Comparison of ENCODE assay signal across 8 cellular contexts in the genomic region with DNA sequence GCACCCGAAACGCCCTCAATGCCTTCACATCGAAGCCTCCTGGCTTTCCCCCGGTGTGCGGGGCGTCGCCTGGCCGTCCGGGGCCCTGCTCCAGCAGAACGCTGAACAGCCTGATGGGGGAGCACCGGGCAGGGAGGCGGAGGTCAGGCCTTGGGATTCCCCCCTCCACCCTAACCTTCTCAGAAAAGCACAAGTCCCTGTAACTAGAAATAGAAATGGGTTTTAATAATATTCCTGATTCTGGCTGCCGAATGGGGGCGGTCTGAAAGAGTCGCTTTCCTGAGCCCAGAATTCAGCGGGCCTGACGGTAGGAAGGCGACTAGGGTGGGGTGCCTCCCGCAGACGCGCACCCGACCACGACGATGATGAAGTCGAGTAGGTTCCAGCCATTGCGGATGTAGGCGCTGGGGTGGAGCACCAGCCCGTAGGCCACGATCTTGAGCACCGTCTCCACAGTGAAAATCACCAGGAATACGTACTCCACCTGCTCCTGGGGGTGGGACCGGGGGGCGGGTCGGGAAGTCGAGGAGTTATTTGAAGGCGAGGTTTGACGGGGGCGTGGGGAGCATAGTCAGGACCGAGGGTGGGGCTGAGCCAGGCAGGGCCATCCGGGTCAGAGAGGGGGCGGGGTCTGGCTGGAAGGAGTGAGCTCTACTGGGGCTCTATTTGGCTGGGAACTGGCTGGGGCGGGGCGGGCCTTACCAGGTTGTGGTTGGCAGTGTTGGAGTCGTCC. TPM values are rescaled to one million over a fixed set of nuclear protein-coding genes. Genes with fewer than 3 reads are reported as not detected.
DNase-seq lines count a peak whose midpoint lies in the region; ATAC-seq, FAIRE-seq and TF ChIP-seq lines count a peak whose summit lies in the region.

No MANE protein-coding gene starts in this region.

- ATAC-seq in HG02938 (IDR thresholded peaks at IDR 0.05; ENCODE audit: unreplicated experiment): peak; percentile 60
- no peak for ATAC-seq in GM18861 (IDR thresholded peaks at IDR 0.05; ENCODE audit: unreplicated experiment)

- DNase-seq in GM12891 (ENCODE audit: insufficient read length, low spot score) (peak; percentile 65), SK-MEL-5 (ENCODE audit: low read depth, low spot score) (peak; percentile 36), iPS-NIHi11 (ENCODE audit: low spot score) (peak; percentile 82), NCI-H2081 treated with DMSO at 0.1 percent for 48 hours (lab: John Stamatoyannopoulos, UW) (no peak)
- DNase-seq in activated naive CD8-positive, alpha-beta T cell treated with anti-CD3 and anti-CD28 coated beads, Interleukin-2, amount 50 U/mL, for 16 hours (ENCODE audit: low read depth, low spot score): peak; percentile 11
- peak; percentile 12 to 39 for DNase-seq in stimulated activated CD4-positive, alpha-beta T cell treated with anti-CD3 and anti-CD28 coated beads, Interleukin-1b, Interleukin-23, amount 100 ng/mL, for 4 hours (ENCODE audit: low read depth in 2 of 2)

- FAIRE-seq in GM12891 (lab: Jason Lieb, UNC): no peak

- TF ChIP-seq POLR2A in GM12891 (IDR thresholded peaks at IDR 0.05; ENCODE audit: low read depth, low read length): no peak

- in situ Hi-C loops in SK-MEL-5 (cut with HindIII; ENCODE audit: low pct_unique_long_range_greater_than_20kb, low sequenced_read_pairs): no loop called here

TF ChIP-seq in GM12891, 5 proteins besides CTCF, POLR2A, EP300 and RAD21:
- TF ChIP-seq POU2F2 (IDR thresholded peaks at IDR 0.05; ENCODE audit: low read depth, low read length) (no peak), TAF1 (IDR thresholded peaks at IDR 0.05; ENCODE audit: low read depth, low read length) (no peak), SPI1 (IDR thresholded peaks at IDR 0.05; ENCODE audit: low read depth, low read length) (no peak), PAX5 (IDR thresholded peaks at IDR 0.05; ENCODE audit: insufficient read depth, low read length, severe bottlenecking) (no peak), POLR2AphosphoS5 (IDR thresholded peaks at IDR 0.05; ENCODE audit: low read depth, low read length) (no peak)

RNA-seq across cellular contexts. Expression of a gene that starts 2.5 kb away (rescaled TPM):
- polyA plus RNA-seq in GM12891 (2012; ENCODE audit: low read depth, missing spikeins): 0.22 TPM
- not detected in 2 replicates for total RNA-seq in SK-MEL-5 (2014; rRNA removed; shearing (Covaris generic))
- 0.02 and 0.10 TPM in 2 replicates for polyA plus RNA-seq in SK-MEL-5 (2015; cell fraction: cytosol; rRNA removed)
- 0.20 TPM in 1 of 2 replicates, not detected in the other for polyA plus RNA-seq in SK-MEL-5 (2015; cell fraction: nucleus; rRNA removed)

RNA-seq across cellular contexts. Expression of a gene that starts 4.6 kb away (rescaled TPM):
- polyA plus RNA-seq in GM12891 (2012; ENCODE audit: low read depth, missing spikeins): 15.8 TPM
- 11.5 and 12.2 TPM in 2 replicates for total RNA-seq in SK-MEL-5 (2014; rRNA removed; shearing (Covaris generic))
- 23.4 and 33.0 TPM in 2 replicates for polyA plus RNA-seq in SK-MEL-5 (2015; cell fraction: cytosol; rRNA removed)
- 37.7 and 47.9 TPM in 2 replicates for polyA plus RNA-seq in SK-MEL-5 (2015; cell fraction: nucleus; rRNA removed)

RNA-seq across cellular contexts. Expression of a gene that starts 30.7 kb away (rescaled TPM):
- 0.71 TPM for polyA plus RNA-seq in GM12891 (2012; ENCODE audit: low read depth, missing spikeins)
- 72.1 and 73.0 TPM in 2 replicates for total RNA-seq in SK-MEL-5 (2014; rRNA removed; shearing (Covaris generic))
- polyA plus RNA-seq in SK-MEL-5 (2015; cell fraction: cytosol; rRNA removed): 66.0 and 67.0 TPM in 2 replicates
- 23.0 and 28.5 TPM in 2 replicates for polyA plus RNA-seq in SK-MEL-5 (2015; cell fraction: nucleus; rRNA removed)

RNA-seq across cellular contexts. Expression of a gene that starts 33.8 kb away (rescaled TPM):
- polyA plus RNA-seq in GM12891 (2012; ENCODE audit: low read depth, missing spikeins): 0.36 TPM
- 0.21 and 0.24 TPM in 2 replicates for total RNA-seq in SK-MEL-5 (2014; rRNA removed; shearing (Covaris generic))
- polyA plus RNA-seq in SK-MEL-5 (2015; cell fraction: cytosol; rRNA removed): 0.44 and 0.95 TPM in 2 replicates
- polyA plus RNA-seq in SK-MEL-5 (2015; cell fraction: nucleus; rRNA removed): 0.70 and 1.3 TPM in 2 replicates

RNA-seq across cellular contexts. Expression of a gene that starts 38.9 kb away (rescaled TPM):
- 1.8 TPM for polyA plus RNA-seq in GM12891 (2012; ENCODE audit: low read depth, missing spikeins)
- total RNA-seq in SK-MEL-5 (2014; rRNA removed; shearing (Covaris generic)): 9.1 and 12.8 TPM in 2 replicates
- polyA plus RNA-seq in SK-MEL-5 (2015; cell fraction: cytosol; rRNA removed): 10.7 and 13.1 TPM in 2 replicates
- 8.5 and 10.0 TPM in 2 replicates for polyA plus RNA-seq in SK-MEL-5 (2015; cell fraction: nucleus; rRNA removed)
